ENCODE assay signal across 27 cellular contexts in the genomic region with DNA sequence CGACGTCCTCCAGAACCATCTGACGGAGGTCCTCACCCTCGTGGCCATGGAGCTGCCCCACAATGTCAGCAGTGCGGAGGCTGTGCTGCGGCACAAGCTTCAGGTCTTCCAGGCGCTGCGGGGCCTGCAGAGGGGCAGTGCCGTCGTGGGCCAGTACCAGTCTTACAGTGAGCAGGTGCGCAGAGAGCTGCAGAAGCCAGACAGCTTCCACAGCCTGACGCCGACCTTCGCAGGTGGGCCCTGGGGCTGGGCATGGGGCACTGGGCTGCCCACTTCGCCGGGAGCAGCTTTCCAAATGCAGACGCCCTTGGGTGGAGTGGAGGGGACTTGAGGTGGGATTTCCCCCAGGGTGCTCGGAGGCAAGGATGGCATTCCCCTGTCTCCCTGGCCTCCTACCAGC.
"Had no signal": no experiment of that assay in that cellular context is flagged by ENCODE, and none has a peak within 500 bp of the region (broad histone marks: within the 10 kb centered on the region; RNA-seq: fewer than 3 reads in every experiment).

No MANE protein-coding gene starts in this region.

- H3K27ac ChIP-seq: brain microvascular endothelial cell, colonic mucosa, heart left ventricle had no signal

- H3K4me3 ChIP-seq: colonic mucosa, heart left ventricle had no signal

- H3K27ac Mint-ChIP-seq: activated CD4-positive, alpha-beta memory T cell treated with anti-CD3 and anti-CD28 coated beads, Interleukin-2, amount 10 ng/mL, durations not matched to agents 7 days and 5 days; activated CD4-positive, alpha-beta T cell treated with anti-CD3 and anti-CD28 coated beads for 36 hours; activated CD4-positive, alpha-beta T cell treated with anti-CD3 and anti-CD28 coated beads, Interleukin-2, amount 10 ng/mL, durations not matched to agents 7 days and 5 days; activated naive CD8-positive, alpha-beta T cell; activated T-cell treated with anti-CD3 and anti-CD28 coated beads, Interleukin-2, amount 50 U/mL, for 24 hours; activated T-helper 17 cell treated with anti-CD3 and anti-CD28 coated beads, Interleukin-2, amount 50 U/mL, for 72 hours had no signal

- H3K9me3 ChIP-seq: colonic mucosa, heart left ventricle had no signal

- H3K27me3 Mint-ChIP-seq: activated CD4-positive, alpha-beta memory T cell treated with anti-CD3 and anti-CD28 coated beads, Interleukin-2, amount 10 ng/mL, durations not matched to agents 7 days and 5 days; activated CD4-positive, alpha-beta T cell treated with anti-CD3 and anti-CD28 coated beads for 36 hours; activated CD4-positive, alpha-beta T cell treated with anti-CD3 and anti-CD28 coated beads, Interleukin-2, amount 10 ng/mL, durations not matched to agents 7 days and 5 days; activated naive CD8-positive, alpha-beta T cell; activated T-cell treated with anti-CD3 and anti-CD28 coated beads, Interleukin-2, amount 50 U/mL, for 24 hours; activated T-helper 17 cell treated with anti-CD3 and anti-CD28 coated beads, Interleukin-2, amount 50 U/mL, for 72 hours had no signal

- H3K4me1 ChIP-seq: colonic mucosa had no signal

- H3K4me3 Mint-ChIP-seq: activated CD4-positive, alpha-beta memory T cell treated with anti-CD3 and anti-CD28 coated beads, Interleukin-2, amount 10 ng/mL, durations not matched to agents 7 days and 5 days; activated CD4-positive, alpha-beta T cell treated with anti-CD3 and anti-CD28 coated beads for 36 hours; activated CD4-positive, alpha-beta T cell treated with anti-CD3 and anti-CD28 coated beads, Interleukin-2, amount 10 ng/mL, durations not matched to agents 7 days and 5 days; activated naive CD8-positive, alpha-beta T cell; activated T-cell treated with anti-CD3 and anti-CD28 coated beads, Interleukin-2, amount 50 U/mL, for 24 hours; activated T-helper 17 cell treated with anti-CD3 and anti-CD28 coated beads, Interleukin-2, amount 50 U/mL, for 72 hours had no signal

- H3K27me3 ChIP-seq: brain microvascular endothelial cell, colonic mucosa, heart left ventricle had no signal

- DNase-seq: activated CD4-positive, alpha-beta memory T cell treated with anti-CD3 and anti-CD28 coated beads, Interleukin-2, amount 10 ng/mL, durations not matched to agents 7 days and 5 days; activated CD4-positive, alpha-beta T cell treated with anti-CD3 and anti-CD28 coated beads for 36 hours; activated CD4-positive, alpha-beta T cell treated with anti-CD3 and anti-CD28 coated beads, Interleukin-2, amount 10 ng/mL, durations not matched to agents 7 days and 5 days; activated CD4-positive, alpha-beta T cell treated with anti-CD3 and anti-CD28 coated beads, Interleukin-2, amount 50 U/mL, for 4 hours; activated CD4-positive, CD25-positive, alpha-beta regulatory T cell; activated CD4-positive, CD25-positive, alpha-beta regulatory T cell treated with anti-CD3 and anti-CD28 coated beads, Interleukin-2, amount 50 U/mL, for 72 hours; activated CD8-positive, alpha-beta memory T cell treated with anti-CD3 and anti-CD28 coated beads, Interleukin-2, amount 50 U/mL, for 48 hours; activated effector memory CD4-positive, alpha-beta T cell treated with Interleukin-2 at 50 U/mL for 16 hours; activated gamma-delta T cell treated with Interleukin-2 at 50 U/mL for 16 hours; activated naive CD4-positive, alpha-beta T cell treated with anti-CD3 and anti-CD28 coated beads, Interleukin-2, amount 50 U/mL, for 16 hours; activated naive CD4-positive, alpha-beta T cell treated with Interleukin-2 at 50 U/mL for 16 hours; activated T-cell treated with anti-CD3 and anti-CD28 coated beads for 4 hours; activated T-cell treated with anti-CD3 and anti-CD28 coated beads, Interleukin-2, amount 50 U/mL, for 24 hours; amniotic stem cell; anterior cingulate cortex; brain microvascular endothelial cell; caudate nucleus; cerebellar nuclear complex; colonic mucosa; effector CD8-positive, alpha-beta T cell; foreskin fibroblast; glutamatergic neuron; heart left ventricle; T-helper 2 cell had no signal

- H3K9me3 Mint-ChIP-seq: activated T-helper 17 cell treated with anti-CD3 and anti-CD28 coated beads, Interleukin-2, amount 50 U/mL, for 72 hours had no signal

- ATAC-seq: activated CD4-positive, alpha-beta T cell treated with anti-CD3 and anti-CD28 coated beads for 36 hours; activated T-helper 17 cell treated with anti-CD3 and anti-CD28 coated beads, Interleukin-2, amount 50 U/mL, for 72 hours; esophagus mucosa; heart left ventricle had no signal
